ENCODE assay signal across 11 cellular contexts in the genomic region with DNA sequence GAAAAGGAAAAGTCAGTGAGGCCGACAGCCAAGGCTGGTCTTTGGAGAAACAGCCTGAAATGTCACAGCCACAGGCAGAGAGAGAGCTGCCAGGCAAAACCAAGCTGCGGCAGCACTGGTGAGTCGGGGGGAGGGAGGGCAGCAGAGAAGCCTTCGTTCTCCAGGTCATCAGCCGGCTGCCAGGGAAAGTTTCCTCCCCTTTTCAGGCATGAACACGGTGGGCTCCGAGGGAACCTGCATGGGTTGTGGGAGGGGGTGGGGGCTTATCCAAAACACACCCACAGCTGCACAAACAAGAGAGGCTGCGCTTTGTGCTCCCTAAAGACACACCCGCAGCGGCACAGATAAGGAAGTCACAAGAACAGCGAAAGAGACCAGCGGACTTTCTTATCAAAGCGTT.
DNase-seq lines count a peak whose midpoint lies in the region; ATAC-seq, FAIRE-seq and TF ChIP-seq lines count a peak whose summit lies in the region.
"Had no signal": no experiment of that assay in that cellular context is flagged by ENCODE, and none has a peak within 500 bp of the region (broad histone marks: within the 10 kb centered on the region; RNA-seq: fewer than 3 reads in every experiment).

No MANE protein-coding gene starts in this region.

- H4K20me1 ChIP-seq in H9 (ENCODE audit: control insufficient read depth, insufficient read depth, insufficient read length) = no peaks in the 10 kb centered on the region
- H4K20me1 ChIP-seq in HepG2 (ENCODE audit: insufficient read depth, low read length) = no peaks in the 10 kb centered on the region

- no peak for TF ChIP-seq RAD21 in HepG2 (CRISPR knock-in tag; IDR thresholded peaks at IDR 0.05)

- H3K23me2 ChIP-seq in H9 (ENCODE audit: insufficient read length, low read depth, low read length, poor library complexity, severe bottlenecking) = no peaks in the 10 kb centered on the region

- no peak overlapping the region for H4K91ac ChIP-seq in H9 (ENCODE audit: insufficient read length, low read depth, low read length)

- H3K36me3 Mint-ChIP-seq in CD4-positive, CD25-positive, alpha-beta regulatory T cell = no peaks in the 10 kb centered on the region
- no peaks in the 10 kb centered on the region; a peak in 1 of 7 replicates for H3K36me3 Mint-ChIP-seq in H9 (ENCODE audit: insufficient read depth in 1 of 3, low read depth in 3 of 3)
- H3K36me3 Mint-ChIP-seq in central memory CD8-positive, alpha-beta T cell (ENCODE audit: insufficient read depth) = peaks cover 3% of the 10 kb centered on the region
- no peaks in the 10 kb centered on the region for H3K36me3 Mint-ChIP-seq in natural killer cell treated with Interleukin-12 subunit alpha and Interleukin-12 subunit beta and Interleukin-15 and Interleukin-18, amount 100 ng/mL, for 72 hours

- H3K79me2 ChIP-seq in H9 (ENCODE audit: insufficient read depth, low read length) (no peaks in the 10 kb centered on the region), HepG2 (ENCODE audit: insufficient read depth, low read length) (no peaks in the 10 kb centered on the region)

- H3K4me3 Mint-ChIP-seq in CD4-positive, CD25-positive, alpha-beta regulatory T cell = peak overlapping the region in 3 of 4 donors; percentile 78 to 84 (median 79)
- no peak overlapping the region for H3K4me3 Mint-ChIP-seq in H9
- H3K4me3 Mint-ChIP-seq in central memory CD8-positive, alpha-beta T cell = peak overlapping the region; percentile 63
- peak overlapping the region; percentile 64 for H3K4me3 Mint-ChIP-seq in natural killer cell treated with Interleukin-12 subunit alpha and Interleukin-12 subunit beta and Interleukin-15 and Interleukin-18, amount 100 ng/mL, for 72 hours

- no peak for DNase-seq in CD4-positive, CD25-positive, alpha-beta regulatory T cell
- DNase-seq in H9 = peak; percentile 39
- no peak for DNase-seq in central memory CD8-positive, alpha-beta T cell (ENCODE audit: low spot score in 2 of 2)
- DNase-seq in natural killer cell treated with Interleukin-12 subunit alpha and Interleukin-12 subunit beta and Interleukin-15 and Interleukin-18, amount 100 ng/mL, for 72 hours (ENCODE audit: low spot score) = no peak
- DNase-seq in activated gamma-delta T cell (lab: John Stamatoyannopoulos, UW) = no peak
- DNase-seq in hepatic stellate cell (ENCODE audit: low spot score) = no peak
- DNase-seq in HepG2 (ENCODE audit: low spot score) = no peak
- DNase-seq: EL had no signal

- in situ Hi-C loops in HepG2 (cut with HindIII; ENCODE audit: extremely low pct_ligation_motif_present, low pct_unique_long_range_greater_than_20kb) = no loop called here

- POLR2A ChIA-PET in HepG2 (lab: Yijun Ruan, JAX) = no interaction called here

- FAIRE-seq in HepG2 (lab: Jason Lieb, UNC) = no peak
- FAIRE-seq: bronchial epithelial cell had no signal

- H2BK12ac ChIP-seq in H9 (ENCODE audit: insufficient read length, low read depth, low read length) = no peak overlapping the region

- no peak overlapping the region for H3K4ac ChIP-seq in H9 (ENCODE audit: low read depth, low read length)

- TF ChIP-seq POLR2A in HepG2 (IDR thresholded peaks at IDR 0.05; ENCODE audit: insufficient read depth in 1 of 2, low read depth in 2 of 2, low read length in 2 of 2) = no peak

- H3K27me3 ChIP-seq in CD4-positive, CD25-positive, alpha-beta regulatory T cell (ENCODE audit: control insufficient read depth, insufficient read depth, low read length) = no peaks in the 10 kb centered on the region
- no peaks in the 10 kb centered on the region for H3K27me3 ChIP-seq in H9 (ENCODE audit: insufficient read depth, low read length)
- peaks cover 9 to 54% of the 10 kb centered on the region in 2 experiments; a peak in 4 of 5 replicates for H3K27me3 ChIP-seq in HepG2 (ENCODE audit: control insufficient read depth in 1 of 2, insufficient read depth in 2 of 2, low read length in 2 of 2)

- H2BK15ac ChIP-seq in H9 (ENCODE audit: low read depth, low read length) = no peak overlapping the region

- H3K9me3 ChIP-seq in CD4-positive, CD25-positive, alpha-beta regulatory T cell (ENCODE audit: control insufficient read depth in 2 of 2, low read length in 2 of 2) = peaks cover 0 to under 1% of the 10 kb centered on the region in 2 experiments
- H3K9me3 ChIP-seq in H9 (ENCODE audit: control insufficient read depth, low read depth, low read length) = no peaks in the 10 kb centered on the region
- H3K9me3 ChIP-seq in HepG2 (ENCODE audit: low read length) = no peaks in the 10 kb centered on the region

- H4K8ac ChIP-seq in H9 (replicated peaks; ENCODE audit: insufficient read length, low read depth, low read length) = no peak overlapping the region

- H3K18ac ChIP-seq in H9 (ENCODE audit: insufficient read length, low read depth, low read length) = no peak overlapping the region

- no peaks in the 10 kb centered on the region for H3K4me1 ChIP-seq in CD4-positive, CD25-positive, alpha-beta regulatory T cell (ENCODE audit: control insufficient read depth, insufficient read depth, low read length, poor library complexity, severe bottlenecking)
- H3K4me1 ChIP-seq in H9 (ENCODE audit: insufficient read depth, low read length) (no peaks in the 10 kb centered on the region), HepG2 (ENCODE audit: insufficient read depth, low read length) (no peaks in the 10 kb centered on the region)
- H3K4me1 ChIP-seq: esophagus muscularis mucosa had no signal

- CTCF ChIA-PET in HepG2 (lab: Yijun Ruan, JAX; ENCODE audit: low intra/inter-chr PET ratio, low total read pairs) = no interaction called here

- peaks cover 0 to 3% (median 0%) of the 10 kb centered on the region in 7 donors for H3K9me3 Mint-ChIP-seq in CD4-positive, CD25-positive, alpha-beta regulatory T cell
- peaks cover 3 to 5% of the 10 kb centered on the region in 2 experiments; a peak in 2 of 5 replicates for H3K9me3 Mint-ChIP-seq in H9
- no peaks in the 10 kb centered on the region for H3K9me3 Mint-ChIP-seq in central memory CD8-positive, alpha-beta T cell
- H3K9me3 Mint-ChIP-seq in natural killer cell treated with Interleukin-12 subunit alpha and Interleukin-12 subunit beta and Interleukin-15 and Interleukin-18, amount 100 ng/mL, for 72 hours = no peaks in the 10 kb centered on the region

- H2BK20ac ChIP-seq in H9 (ENCODE audit: low read depth, low read length, poor library complexity, severe bottlenecking) = no peak overlapping the region

- no peak overlapping the region for H3T11ph ChIP-seq in H9 (ENCODE audit: low read length)

- intact Hi-C loops in HepG2 (cut with micrococcal nuclease; ENCODE audit: unreplicated experiment) = no loop called here

- peak overlapping the region; percentile 34 for H3K4me3 ChIP-seq in CD4-positive, CD25-positive, alpha-beta regulatory T cell (ENCODE audit: low read depth, low read length)
- no peak overlapping the region for H3K4me3 ChIP-seq in HepG2 (replicated peaks in 1 of 3; ENCODE audit: insufficient read depth in 1 of 3, low read depth in 2 of 3, low read length in 3 of 3)
- H3K4me3 ChIP-seq: esophagus muscularis mucosa had no signal

- H2AFZ ChIP-seq in H9 (ENCODE audit: low read length) = no peak overlapping the region
- no peak overlapping the region for H2AFZ ChIP-seq in HepG2 (ENCODE audit: low read length)

- no peak overlapping the region for H3K56ac ChIP-seq in H9 (ENCODE audit: insufficient read length, low read depth, low read length)

- H3K27ac Mint-ChIP-seq in CD4-positive, CD25-positive, alpha-beta regulatory T cell = peak overlapping the region in 2 of 3 donors; percentile 76 to 82
- H3K27ac Mint-ChIP-seq in H9 = peak overlapping the region in 1 of 3 experiments; percentile 27; a peak in 2 of 7 replicates
- H3K27ac Mint-ChIP-seq in central memory CD8-positive, alpha-beta T cell (ENCODE audit: low read depth) = no peak overlapping the region
- no peak overlapping the region for H3K27ac Mint-ChIP-seq in natural killer cell treated with Interleukin-12 subunit alpha and Interleukin-12 subunit beta and Interleukin-15 and Interleukin-18, amount 100 ng/mL, for 72 hours

- H3K4me1 Mint-ChIP-seq in CD4-positive, CD25-positive, alpha-beta regulatory T cell = peaks cover 0 to 10% (median 2%) of the 10 kb centered on the region in 4 donors
- H3K4me1 Mint-ChIP-seq in H9 = peaks cover 0 to 12% of the 10 kb centered on the region in 2 experiments; a peak in 3 of 4 replicates
- peaks cover 7% of the 10 kb centered on the region for H3K4me1 Mint-ChIP-seq in central memory CD8-positive, alpha-beta T cell
- H3K4me1 Mint-ChIP-seq in natural killer cell treated with Interleukin-12 subunit alpha and Interleukin-12 subunit beta and Interleukin-15 and Interleukin-18, amount 100 ng/mL, for 72 hours (ENCODE audit: low read depth in 2 of 2) = peaks cover 8 to 13% of the 10 kb centered on the region in 2 donors

- H4K5ac ChIP-seq in H9 (ENCODE audit: insufficient read length, low read depth, low read length) = no peak overlapping the region

- ATAC-seq in CD4-positive, CD25-positive, alpha-beta regulatory T cell (ENCODE audit: low read depth in 2 of 2) = no peak
- ATAC-seq in central memory CD8-positive, alpha-beta T cell (replicated peaks; ENCODE audit: extremely low read depth, poor library complexity, severe bottlenecking) = no peak
- ATAC-seq in natural killer cell treated with Interleukin-12 subunit alpha and Interleukin-12 subunit beta and Interleukin-15 and Interleukin-18, amount 100 ng/mL, for 72 hours = no peak
- ATAC-seq in GM18868 (IDR thresholded peaks at IDR 0.05; ENCODE audit: unreplicated experiment) (no peak), HepG2 (no peak)

- no peaks in the 10 kb centered on the region for H3K79me1 ChIP-seq in H9 (ENCODE audit: insufficient read depth, low read depth, low read length, poor library complexity, severe bottlenecking)

- H2AK5ac ChIP-seq in H9 (ENCODE audit: insufficient read length, low read length) = no peak overlapping the region

- no TSS peak for BruUV-seq in HepG2 (replicated peaks; lab: Mats Ljungman, UMichigan)

- H3K9ac ChIP-seq in H9 (ENCODE audit: extremely low read depth, insufficient read length, low read length) (no peak overlapping the region), HepG2 (ENCODE audit: insufficient read depth, low read depth, low read length) (no peak overlapping the region)

- no peaks in the 10 kb centered on the region for H3K27me3 Mint-ChIP-seq in CD4-positive, CD25-positive, alpha-beta regulatory T cell
- peaks cover 5% of the 10 kb centered on the region; the same call in 1 of the 2 replicates for H3K27me3 Mint-ChIP-seq in H9 (ENCODE audit: low read depth)
- peaks cover 10% of the 10 kb centered on the region for H3K27me3 Mint-ChIP-seq in central memory CD8-positive, alpha-beta T cell
- peaks cover 0 to 7% of the 10 kb centered on the region in 2 donors for H3K27me3 Mint-ChIP-seq in natural killer cell treated with Interleukin-12 subunit alpha and Interleukin-12 subunit beta and Interleukin-15 and Interleukin-18, amount 100 ng/mL, for 72 hours

- H2BK5ac ChIP-seq in H9 (ENCODE audit: insufficient read length, low read length) = no peak overlapping the region

- no peak overlapping the region for H3K14ac ChIP-seq in H9 (ENCODE audit: insufficient read depth, low read length)

- no peak overlapping the region for H3K27ac ChIP-seq in CD4-positive, CD25-positive, alpha-beta regulatory T cell (ENCODE audit: insufficient read depth, low read length, poor library complexity, severe bottlenecking)
- H3K27ac ChIP-seq in H9 (ENCODE audit: insufficient read length, low read depth, low read length) (no peak overlapping the region), HepG2 (ENCODE audit: extremely low read length, insufficient read depth, low read length) (no peak overlapping the region)
- H3K27ac ChIP-seq: esophagus muscularis mucosa had no signal

- H2BK120ac ChIP-seq in H9 (ENCODE audit: low read depth, low read length, poor library complexity, severe bottlenecking) = no peak overlapping the region

- TF ChIP-seq EP300 in HepG2 (IDR thresholded peaks at IDR 0.05; ENCODE audit: low read depth in 2 of 2, low read length in 2 of 2) (no peak), HepG2 (CRISPR knock-in tag; IDR thresholded peaks at IDR 0.05; ENCODE audit: borderline replicate concordance) (no peak)

- H3K4me2 ChIP-seq in H9 (ENCODE audit: insufficient read depth, insufficient read length, low read length) (no peak overlapping the region), HepG2 (ENCODE audit: low read depth, low read length) (no peak overlapping the region)

- TF ChIP-seq CTCF in H9 (conservative IDR thresholded peaks at IDR 0.05) (no peak), HepG2 (CRISPR knock-in tag; IDR thresholded peaks at IDR 0.05) (no peak)

- no peak overlapping the region for H3K23ac ChIP-seq in H9 (ENCODE audit: insufficient read length, low read depth, low read length)

- no peaks in the 10 kb centered on the region for H3K36me3 ChIP-seq in CD4-positive, CD25-positive, alpha-beta regulatory T cell (ENCODE audit: control insufficient read depth, insufficient read depth, low read length)
- H3K36me3 ChIP-seq in HepG2 (replicated peaks in 1 of 2; ENCODE audit: control insufficient read depth in 1 of 2, insufficient read depth in 2 of 2, low read length in 2 of 2) = no peaks in the 10 kb centered on the region
- H3K36me3 ChIP-seq: esophagus muscularis mucosa had no signal

- no CpG with 5 or more reads among the region's 13 CpGs for WGBS in H9 (ENCODE audit: extremely low coverage, insufficient read length, low lambda C conversion rate)
- 17% methylated on average over 13 of the region's 13 CpGs for WGBS in HepG2 (ENCODE audit: low lambda C conversion rate)

Comparison
In these comparisons a context has a peak if more than half of its experiments do, and no peak if none do; other contexts are left out.
1. H3K27ac Mint-ChIP-seq: peak in CD4-positive, CD25-positive, alpha-beta regulatory T cell (2 of 3); none in central memory CD8-positive, alpha-beta T cell (single experiment) and natural killer cell treated with Interleukin-12 subunit alpha and Interleukin-12 subunit beta and Interleukin-15 and Interleukin-18, amount 100 ng/mL, for 72 hours (0 of 2).
2. H3K4me3 Mint-ChIP-seq: peak in CD4-positive, CD25-positive, alpha-beta regulatory T cell (3 of 4), central memory CD8-positive, alpha-beta T cell (single experiment) and natural killer cell treated with Interleukin-12 subunit alpha and Interleukin-12 subunit beta and Interleukin-15 and Interleukin-18, amount 100 ng/mL, for 72 hours (single experiment); none in H9 (0 of 2).